Comparison of ENCODE assay signal across 24 cellular contexts in the genomic region with DNA sequence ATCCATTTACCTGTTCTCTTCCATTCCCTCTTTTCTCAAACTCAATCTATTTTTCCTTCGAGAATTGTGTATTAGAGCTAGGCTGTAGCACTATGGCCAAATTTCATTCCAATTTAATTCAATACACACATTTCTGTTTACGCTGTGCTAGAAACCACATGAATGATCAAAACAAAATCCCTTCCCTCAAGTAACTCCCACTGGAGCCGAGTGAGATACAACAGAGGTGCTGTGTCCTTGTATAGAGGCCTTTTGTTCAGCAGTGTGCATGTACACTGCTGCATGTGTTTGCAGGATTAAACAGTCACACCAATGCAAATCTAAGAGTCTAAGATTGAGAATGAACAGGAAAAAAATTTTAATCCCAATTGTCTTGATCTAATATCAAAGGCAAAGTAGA.
"Had no signal": no experiment of that assay in that cellular context is flagged by ENCODE, and none has a peak within 500 bp of the region (broad histone marks: within the 10 kb centered on the region; RNA-seq: fewer than 3 reads in every experiment).

No MANE protein-coding gene starts in this region.

- H3K27me3 ChIP-seq: MG63 had no signal

- H3K4me3 ChIP-seq: MG63, SJSA1 had no signal

- DNase-seq: IMR-90, Karpas-422, KG1, MG63, NCI-H1092, NCI-H1105 treated with DMSO at 0.1 percent for 48 hours, NCI-H1417 treated with DMSO at 0.1 percent for 48 hours, NCI-H146, NCI-H187, NCI-H2029, NCI-H2081 treated with DMSO at 0.1 percent for 48 hours, NCI-H2171, NCI-H226, NCI-H446, NCI-H510A, NCI-H524 treated with DMSO at 0.1 percent for 48 hours, NCI-H69, NCI-H774, Right ventricle myocardium superior, RPMI8226, SIG-M5, SK-N-SH had no signal

- H3K9me3 ChIP-seq: MG63, SJSA1, SK-N-SH had no signal

- H3K36me3 ChIP-seq: MG63, SJSA1 had no signal

- H3K4me1 ChIP-seq: SJSA1 had no signal

- ATAC-seq: HepG2 had no signal

- H3K27ac ChIP-seq: SJSA1 had no signal
